8 cellular contexts compared by ENCODE assay signal in genomic region chr16:69930117-69930776, GRCh38. TPM values are rescaled to one million over a fixed set of nuclear protein-coding genes. Genes with fewer than 3 reads are reported as not detected.
A peak's percentile ranks its signal among the peaks of the same experiment; 100 is the strongest.
DNase-seq lines count a peak whose midpoint lies in the region; ATAC-seq and TF ChIP-seq lines count a peak whose summit lies in the region.

No MANE protein-coding gene starts in this region.

- H3K4me1 Mint-ChIP-seq in activated CD8-positive, alpha-beta T cell treated with anti-CD3 and anti-CD28 coated beads for 36 hours (ENCODE audit: low read depth): no peaks in the 10 kb centered on the region

- peak; percentile 86 for DNase-seq in AG08396 (ENCODE audit: low spot score)
- peak; percentile 27 for DNase-seq in NCI-H2107 (lab: John Stamatoyannopoulos, UW)
- DNase-seq in activated CD8-positive, alpha-beta T cell treated with anti-CD3 and anti-CD28 coated beads for 36 hours: peak; percentile 66
- DNase-seq in epithelial cell of proximal tubule (ENCODE audit: low read depth): no peak
- DNase-seq in myocyte (ENCODE audit: low read depth): peak; percentile 72
- peak in 1 of 2 donors; percentile 44 for DNase-seq in suprapubic skin (ENCODE audit: low spot score in 2 of 2)

- no peaks in the 10 kb centered on the region for H3K27me3 ChIP-seq in suprapubic skin

- H3K36me3 ChIP-seq in suprapubic skin: peaks cover 57% of the 10 kb centered on the region

- CTCF ChIA-PET in activated CD8-positive, alpha-beta T cell treated with anti-CD3 and anti-CD28 coated beads for 36 hours (lab: Charles Lee): interaction anchor here (0.6 to 4.4 kb wide), 41 partner anchors 9 to 723 kb away, joined by 3 to 45 read pairs (median 4); partner anchors contain the start of gene NOB1

- H3K4me3 Mint-ChIP-seq in activated CD8-positive, alpha-beta T cell treated with anti-CD3 and anti-CD28 coated beads for 36 hours: no peak overlapping the region

- no peak overlapping the region for H3K27ac Mint-ChIP-seq in activated CD8-positive, alpha-beta T cell treated with anti-CD3 and anti-CD28 coated beads for 36 hours

- WGBS in suprapubic skin: 74% methylated on average over 11 of the region's 12 CpGs

- H3K9me3 ChIP-seq in suprapubic skin: no peaks in the 10 kb centered on the region

- no peaks in the 10 kb centered on the region for H3K9me3 Mint-ChIP-seq in activated CD8-positive, alpha-beta T cell treated with anti-CD3 and anti-CD28 coated beads for 36 hours

- H3K36me3 Mint-ChIP-seq in activated CD8-positive, alpha-beta T cell treated with anti-CD3 and anti-CD28 coated beads for 36 hours (ENCODE audit: low read depth): peaks cover 2% of the 10 kb centered on the region

- no peak overlapping the region for H3K27ac ChIP-seq in suprapubic skin

- peak; percentile 88 for ATAC-seq in activated CD8-positive, alpha-beta T cell treated with anti-CD3 and anti-CD28 coated beads for 36 hours
- no peak for ATAC-seq in GM21447 (IDR thresholded peaks at IDR 0.05; ENCODE audit: unreplicated experiment)

- no peak for TF ChIP-seq EP300 in suprapubic skin (IDR thresholded peaks at IDR 0.05)

- peak; percentile 61; the same call in 1 of the 2 replicates for TF ChIP-seq CTCF in GM12874 (IDR thresholded peaks at IDR 0.05; ENCODE audit: insufficient read depth, low read depth, low read length)
- peak; percentile 78 for TF ChIP-seq CTCF in activated CD8-positive, alpha-beta T cell treated with anti-CD3 and anti-CD28 coated beads for 36 hours (IDR thresholded peaks at IDR 0.05)
- peak; percentile 77 for TF ChIP-seq CTCF in epithelial cell of proximal tubule (conservative IDR thresholded peaks at IDR 0.05; ENCODE audit: low read depth, low read length)
- TF ChIP-seq CTCF in suprapubic skin (IDR thresholded peaks at IDR 0.05): peak; percentile 59 to 60

- intact Hi-C loops in activated CD8-positive, alpha-beta T cell treated with anti-CD3 and anti-CD28 coated beads for 36 hours (cut with micrococcal nuclease): loop anchor here (5.0 kb wide), 1 partner anchor 133 kb away; no protein-coding TSS in a partner anchor

- peaks cover 31% of the 10 kb centered on the region for H3K4me1 ChIP-seq in suprapubic skin

- POLR2A ChIA-PET in activated CD8-positive, alpha-beta T cell treated with anti-CD3 and anti-CD28 coated beads for 36 hours (lab: Charles Lee): interaction anchor here (0.6 to 1.0 kb wide), 3 partner anchors 14 to 221 kb away, joined by 3 to 5 read pairs (median 4); no protein-coding TSS in a partner anchor

- H3K4me3 ChIP-seq in epithelial cell of proximal tubule (ENCODE audit: low read depth, low read length): no peak overlapping the region
- H3K4me3 ChIP-seq in suprapubic skin: no peak overlapping the region

- no peaks in the 10 kb centered on the region for H3K27me3 Mint-ChIP-seq in activated CD8-positive, alpha-beta T cell treated with anti-CD3 and anti-CD28 coated beads for 36 hours

- TF ChIP-seq POLR2A in suprapubic skin (IDR thresholded peaks at IDR 0.05): no peak

RNA-seq across cellular contexts. Expression of gene CLEC18A, which starts 20.9 kb away (rescaled TPM):
- under 1 TPM; 0.25 to 0.36 TPM for total RNA-seq in activated CD8-positive, alpha-beta T cell treated with anti-CD3 and anti-CD28 coated beads for 36 hours
- 0.58 and 0.72 TPM in 2 replicates for total RNA-seq in epithelial cell of proximal tubule
- total RNA-seq in myocyte: 0.48 and 1.4 TPM in 2 replicates
- polyA plus RNA-seq in myocyte (2012): 0.59 TPM
- total RNA-seq in suprapubic skin: 1 to 10 TPM in 3 of 4 donors, under 1 TPM in 1; 0.87 to 2.9 (median 1.5) TPM
